In the genomic region with DNA sequence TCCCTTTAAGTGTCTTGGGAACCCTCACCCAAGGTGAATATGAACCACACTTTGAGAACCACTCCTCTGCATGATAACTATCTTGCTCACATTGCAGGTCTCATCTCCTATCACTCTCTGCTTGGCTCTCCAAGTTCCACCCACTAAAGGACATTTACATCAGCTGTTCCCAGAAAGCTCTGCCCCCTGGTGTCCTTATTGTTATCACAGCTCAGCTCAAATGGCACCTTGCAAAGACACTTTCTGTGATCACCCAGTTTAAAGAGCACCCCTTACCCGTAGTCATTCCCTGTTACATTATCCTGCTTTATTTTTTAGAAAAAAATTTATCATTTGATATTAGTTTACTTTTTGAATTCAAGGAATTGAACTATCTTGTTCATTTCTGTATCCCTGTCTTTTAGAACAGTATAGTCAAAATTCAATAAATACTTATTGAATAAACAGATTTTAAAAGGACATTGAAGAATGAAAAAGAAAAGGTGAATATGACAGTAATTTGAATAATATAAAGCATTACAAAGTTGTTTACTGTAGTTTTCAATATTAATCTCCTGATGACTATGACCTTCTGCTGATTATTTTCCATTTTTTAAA, we compare ENCODE assay signal across 8 cellular contexts. TPM values are rescaled to one million over a fixed set of nuclear protein-coding genes. Genes with fewer than 3 reads are reported as not detected.
A peak's percentile ranks its signal among the peaks of the same experiment; 100 is the strongest.
DNase-seq lines count a peak whose midpoint lies in the region; ATAC-seq, FAIRE-seq and TF ChIP-seq lines count a peak whose summit lies in the region.

No MANE protein-coding gene starts in this region.

- peaks cover 8% of the 10 kb centered on the region for H3K4me1 Mint-ChIP-seq in stimulated activated naive CD8-positive, alpha-beta T cell treated with anti-CD3 and anti-CD28 coated beads, Interleukin-15, amount 100 ng/mL, for 72 hours

- H3K9me3 ChIP-seq in BE2C (no peaks in the 10 kb centered on the region), HepG2 (ENCODE audit: low read length) (no peaks in the 10 kb centered on the region)

- no peak for TF ChIP-seq POLR2A in HepG2 (IDR thresholded peaks at IDR 0.05; ENCODE audit: insufficient read depth in 1 of 2, low read depth in 2 of 2, low read length in 2 of 2)

- intact Hi-C loops in HepG2 (cut with micrococcal nuclease; ENCODE audit: unreplicated experiment) (loop anchor here (1.0 to 2.0 kb wide), 2 partner anchors 87 to 478 kb away; no protein-coding TSS in a partner anchor), posterior vena cava (cut with DNase I) (no loop called here)

- POLR2A ChIA-PET in HepG2 (lab: Yijun Ruan, JAX), result no interaction called here

- H3K4me1 ChIP-seq in BE2C (no peaks in the 10 kb centered on the region), HepG2 (ENCODE audit: insufficient read depth, low read length) (no peaks in the 10 kb centered on the region)

- ATAC-seq in GM18907 (IDR thresholded peaks at IDR 0.05; ENCODE audit: unreplicated experiment) (peak; percentile 74), HepG2 (peak; percentile 88)
- ATAC-seq in stimulated activated naive CD8-positive, alpha-beta T cell treated with anti-CD3 and anti-CD28 coated beads, Interleukin-15, amount 100 ng/mL, for 72 hours, result peak; percentile 73

- H3K4me3 Mint-ChIP-seq in stimulated activated naive CD8-positive, alpha-beta T cell treated with anti-CD3 and anti-CD28 coated beads, Interleukin-15, amount 100 ng/mL, for 72 hours, result no peak overlapping the region

- no peaks in the 10 kb centered on the region for H3K27me3 Mint-ChIP-seq in stimulated activated naive CD8-positive, alpha-beta T cell treated with anti-CD3 and anti-CD28 coated beads, Interleukin-15, amount 100 ng/mL, for 72 hours

- no peak overlapping the region for H3K4me3 ChIP-seq in BE2C (ENCODE audit: low read depth, low read length)
- no peak overlapping the region for H3K4me3 ChIP-seq in bronchial epithelial cell (ENCODE audit: low read depth, low read length)
- no peak overlapping the region for H3K4me3 ChIP-seq in HepG2 (replicated peaks in 1 of 3; ENCODE audit: insufficient read depth in 1 of 3, low read depth in 2 of 3, low read length in 3 of 3)

- DNase-seq in BE2C (peak; percentile 54), HuH-7 (ENCODE audit: low spot score) (peak; percentile 57), T-helper 2 cell (peak in 4 of 5 experiments; percentile 2 to 62 (median 16)), bronchial epithelial cell (ENCODE audit: low read depth) (peak; percentile 57), HepG2 (ENCODE audit: low spot score) (peak; percentile 52), posterior vena cava (ENCODE audit: low spot score) (no peak)
- DNase-seq in stimulated activated naive CD8-positive, alpha-beta T cell treated with anti-CD3 and anti-CD28 coated beads, Interleukin-15, amount 100 ng/mL, for 72 hours, result peak; percentile 34 to 37

- CTCF ChIA-PET in HepG2 (lab: Yijun Ruan, JAX; ENCODE audit: low intra/inter-chr PET ratio, low total read pairs), result interaction anchor here (1.2 to 2.3 kb wide), 2 partner anchors 87 to 479 kb away, joined by 5 to 19 read pairs; no protein-coding TSS in a partner anchor

- no peaks in the 10 kb centered on the region for H3K9me3 Mint-ChIP-seq in stimulated activated naive CD8-positive, alpha-beta T cell treated with anti-CD3 and anti-CD28 coated beads, Interleukin-15, amount 100 ng/mL, for 72 hours

- TF ChIP-seq EP300 in HepG2 (IDR thresholded peaks at IDR 0.05; ENCODE audit: low read depth in 2 of 2, low read length in 2 of 2) (no peak), HepG2 (CRISPR knock-in tag; IDR thresholded peaks at IDR 0.05; ENCODE audit: borderline replicate concordance) (no peak)

- no peaks in the 10 kb centered on the region for H3K79me2 ChIP-seq in HepG2 (ENCODE audit: insufficient read depth, low read length)

- no TSS peak for BruUV-seq in HepG2 (replicated peaks; lab: Mats Ljungman, UMichigan)

- no peak overlapping the region for H3K27ac Mint-ChIP-seq in stimulated activated naive CD8-positive, alpha-beta T cell treated with anti-CD3 and anti-CD28 coated beads, Interleukin-15, amount 100 ng/mL, for 72 hours

- H4K20me1 ChIP-seq in HepG2 (ENCODE audit: insufficient read depth, low read length), result no peaks in the 10 kb centered on the region

- FAIRE-seq in bronchial epithelial cell (lab: Jason Lieb, UNC), result peak; percentile 94
- peak; percentile 55 for FAIRE-seq in HepG2 (lab: Jason Lieb, UNC)

- H3K27ac ChIP-seq in HepG2 (ENCODE audit: extremely low read length, insufficient read depth, low read length), result no peak overlapping the region

- TF ChIP-seq RAD21 in HepG2 (CRISPR knock-in tag; IDR thresholded peaks at IDR 0.05), result no peak

- no peaks in the 10 kb centered on the region for H3K36me3 ChIP-seq in BE2C
- H3K36me3 ChIP-seq in bronchial epithelial cell (ENCODE audit: control insufficient read depth, insufficient read depth, low read length), result no peaks in the 10 kb centered on the region
- no peaks in the 10 kb centered on the region for H3K36me3 ChIP-seq in HepG2 (replicated peaks in 1 of 2; ENCODE audit: control insufficient read depth in 1 of 2, insufficient read depth in 2 of 2, low read length in 2 of 2)

- no peak overlapping the region for H3K4me2 ChIP-seq in HepG2 (ENCODE audit: low read depth, low read length)

- no peak overlapping the region for H3K9ac ChIP-seq in HepG2 (ENCODE audit: insufficient read depth, low read depth, low read length)

- no peaks in the 10 kb centered on the region for H3K27me3 ChIP-seq in BE2C
- H3K27me3 ChIP-seq in bronchial epithelial cell (ENCODE audit: control insufficient read depth, insufficient read depth, low read length), result no peaks in the 10 kb centered on the region
- H3K27me3 ChIP-seq in HepG2 (ENCODE audit: control insufficient read depth in 1 of 2, insufficient read depth in 2 of 2, low read length in 2 of 2), result no peaks in the 10 kb centered on the region

- no peak overlapping the region for H2AFZ ChIP-seq in HepG2 (ENCODE audit: low read length)

- TF ChIP-seq CTCF in BE2C (IDR thresholded peaks at IDR 0.05; ENCODE audit: low read depth, low read length) (peak; percentile 79), bronchial epithelial cell (IDR thresholded peaks at IDR 0.05; ENCODE audit: insufficient read depth, low read length, severe bottlenecking) (peak; percentile 61), HepG2 (CRISPR knock-in tag; IDR thresholded peaks at IDR 0.05) (peak; percentile 75)

- WGBS in HepG2 (ENCODE audit: low lambda C conversion rate), result 0% methylated on average over 1 of the region's 1 CpG

- in situ Hi-C loops in HepG2 (cut with HindIII; ENCODE audit: extremely low pct_ligation_motif_present, low pct_unique_long_range_greater_than_20kb), result loop anchor here (25.0 kb wide), 1 partner anchor 480 kb away; no protein-coding TSS in a partner anchor

TF ChIP-seq in HepG2, 621 proteins besides CTCF, POLR2A, EP300 and RAD21 (continues in another document):
- TF ChIP-seq ZNF441 (CRISPR knock-in tag; IDR thresholded peaks at IDR 0.05; ENCODE audit: borderline replicate concordance) (no peak), MLLT10 (CRISPR knock-in tag; IDR thresholded peaks at IDR 0.05) (no peak), ZNF737 (CRISPR knock-in tag; IDR thresholded peaks at IDR 0.05; ENCODE audit: borderline replicate concordance) (no peak), SMC3 (IDR thresholded peaks at IDR 0.05; ENCODE audit: low read length) (peak; percentile 84), NFIC (IDR thresholded peaks at IDR 0.05; ENCODE audit: low read length) (no peak), RBM22 (optimal IDR thresholded peaks at IDR 0.05; ENCODE audit: low read length) (no peak), ZFP82 (CRISPR knock-in tag; IDR thresholded peaks at IDR 0.05; ENCODE audit: borderline replicate concordance) (no peak), STAG1 (CRISPR knock-in tag; IDR thresholded peaks at IDR 0.05) (peak; percentile 41)
- TF ChIP-seq, protein P1, sequence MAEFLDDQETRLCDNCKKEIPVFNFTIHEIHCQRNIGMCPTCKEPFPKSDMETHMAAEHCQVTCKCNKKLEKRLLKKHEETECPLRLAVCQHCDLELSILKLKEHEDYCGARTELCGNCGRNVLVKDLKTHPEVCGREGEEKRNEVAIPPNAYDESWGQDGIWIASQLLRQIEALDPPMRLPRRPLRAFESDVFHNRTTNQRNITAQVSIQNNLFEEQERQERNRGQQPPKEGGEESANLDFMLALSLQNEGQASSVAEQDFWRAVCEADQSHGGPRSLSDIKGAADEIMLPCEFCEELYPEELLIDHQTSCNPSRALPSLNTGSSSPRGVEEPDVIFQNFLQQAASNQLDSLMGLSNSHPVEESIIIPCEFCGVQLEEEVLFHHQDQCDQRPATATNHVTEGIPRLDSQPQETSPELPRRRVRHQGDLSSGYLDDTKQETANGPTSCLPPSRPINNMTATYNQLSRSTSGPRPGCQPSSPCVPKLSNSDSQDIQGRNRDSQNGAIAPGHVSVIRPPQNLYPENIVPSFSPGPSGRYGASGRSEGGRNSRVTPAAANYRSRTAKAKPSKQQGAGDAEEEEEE (CRISPR knock-in tag; IDR thresholded peaks at IDR 0.05; ENCODE audit: borderline replicate concordance), result no peak

RNA-seq across cellular contexts. Expression of a gene that starts 20.5 kb away (rescaled TPM):
- polyA plus RNA-seq in BE2C (2012; ENCODE audit: insufficient read depth, insufficient read length, low read depth), result not detected
- not detected in 2 replicates for total RNA-seq in bronchial epithelial cell
- total RNA-seq in HepG2 (2016; rRNA removed; fragmentation: Illumina TruSeq; extraction: Trizol), result not detected in 2 replicates
- total RNA-seq in HepG2 (2016; cell fraction: cytosol; rRNA removed; fragmentation: Illumina TruSeq; extraction: Trizol; ENCODE audit: low read depth), result not detected in 2 replicates
- not detected in 2 replicates for total RNA-seq in HepG2 (2016; cell fraction: insoluble cytoplasmic fraction; rRNA removed; fragmentation: Illumina TruSeq; extraction: Trizol)
- not detected in 2 replicates for total RNA-seq in HepG2 (2016; cell fraction: membrane; rRNA removed; fragmentation: Illumina TruSeq; extraction: Trizol)
- total RNA-seq in HepG2 (2016; cell fraction: nucleus; rRNA removed; fragmentation: Illumina TruSeq; extraction: Trizol), result not detected in 2 replicates
- 0.09 TPM in 1 of 2 replicates, not detected in the other for polyA plus RNA-seq in HepG2 (2011; rRNA removed)
- 0.01 and 0.08 TPM in 2 replicates for polyA plus RNA-seq in HepG2 (2011; cell fraction: cytosol; rRNA removed)
- polyA plus RNA-seq in HepG2 (2011; cell fraction: nucleus; rRNA removed), result 0.05 TPM in 1 of 2 replicates, not detected in the other
- 0.07 and 0.08 TPM in 2 replicates for polyA plus RNA-seq in HepG2 (2012)
- not detected in 2 replicates for polyA plus RNA-seq in HepG2 (2016; cell fraction: cytosol; fragmentation: Illumina TruSeq; extraction: Trizol; ENCODE audit: low read depth)
- not detected in 2 replicates for polyA plus RNA-seq in HepG2 (2016; cell fraction: insoluble cytoplasmic fraction; fragmentation: Illumina TruSeq; extraction: Trizol; ENCODE audit: low read depth)
- polyA plus RNA-seq in HepG2 (2016; cell fraction: membrane; fragmentation: Illumina TruSeq; extraction: Trizol; ENCODE audit: low read depth), result not detected in 2 replicates
- not detected in 2 replicates for polyA plus RNA-seq in HepG2 (2016; cell fraction: nucleus; fragmentation: Illumina TruSeq; extraction: Trizol; ENCODE audit: insufficient read depth, low read depth)
- 0.08 TPM in 1 of 2 replicates, not detected in the other for polyA minus RNA-seq in HepG2 (2011; rRNA and poly(A)+ RNA removed; ENCODE audit: low replicate concordance)
- polyA minus RNA-seq in HepG2 (2011; cell fraction: cytosol; rRNA and poly(A)+ RNA removed), result not detected in 2 replicates
- 0.25 and 0.26 TPM in 2 replicates for polyA minus RNA-seq in HepG2 (2011; cell fraction: nucleus; rRNA and poly(A)+ RNA removed)
- under 1 TPM in 1 of 2 donors, not detected in 1; 0.10 TPM for total RNA-seq in posterior vena cava
